Comparison of ENCODE assay signal across 22 cellular contexts in the genomic region with DNA sequence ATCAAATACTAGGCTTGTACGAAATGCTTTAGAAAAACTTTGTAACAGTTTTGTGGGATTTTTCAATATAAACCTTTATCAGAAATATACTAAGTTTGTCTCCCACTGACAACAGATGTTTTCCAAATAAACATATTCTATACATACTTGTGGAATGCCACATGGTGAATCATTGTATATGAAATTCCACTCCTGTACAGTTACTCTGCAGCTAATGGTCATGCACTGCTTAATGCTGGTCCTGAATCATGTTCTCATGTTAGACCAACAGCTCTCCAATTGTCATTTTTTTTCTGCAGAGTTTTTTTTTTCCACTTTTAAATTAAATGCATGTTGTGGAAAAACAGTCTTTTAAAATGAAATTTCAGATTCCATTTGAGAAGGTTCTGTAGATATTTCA.
DNase-seq lines count a peak whose midpoint lies in the region; ATAC-seq, FAIRE-seq and TF ChIP-seq lines count a peak whose summit lies in the region.
"Had no signal": no experiment of that assay in that cellular context is flagged by ENCODE, and none has a peak within 500 bp of the region (broad histone marks: within the 10 kb centered on the region; RNA-seq: fewer than 3 reads in every experiment).

No MANE protein-coding gene starts in this region.

- ATAC-seq in GM18858 (IDR thresholded peaks at IDR 0.05; ENCODE audit: unreplicated experiment) = no peak
- ATAC-seq: activated naive CD8-positive, alpha-beta T cell treated with anti-CD3 and anti-CD28 coated beads, Interleukin-2, amount 50 U/mL, for 24 hours; GM23338; naive thymus-derived CD4-positive, alpha-beta T cell; stimulated activated naive CD8-positive, alpha-beta T cell treated with anti-CD3 and anti-CD28 coated beads, Interleukin-15, Interleukin-2, amounts not matched to agents 100 U/mL and 50 U/mL, for 24 hours had no signal

- WGBS in smooth muscle cell (ENCODE audit: low lambda C conversion rate) = 35% methylated on average over 1 of the region's 1 CpG

- H3F3A ChIP-seq in smooth muscle cell (ENCODE audit: low read depth) = peaks cover 5% of the 10 kb centered on the region

- no peak overlapping the region for H3K4me3 ChIP-seq in smooth muscle cell
- H3K4me3 ChIP-seq in right atrium auricular region = no peak overlapping the region
- H3K4me3 ChIP-seq: GM23338, ovary, Peyer's patch, sigmoid colon had no signal

- peak overlapping the region; percentile 17 for H3K4me2 ChIP-seq in smooth muscle cell
- H3K4me2 ChIP-seq: GM23338 had no signal

- no peaks in the 10 kb centered on the region for H4K20me1 ChIP-seq in smooth muscle cell (ENCODE audit: low read depth)

- H3K27ac ChIP-seq in smooth muscle cell (ENCODE audit: low read depth) (peak overlapping the region; percentile 23), right atrium auricular region (no peak overlapping the region)
- H3K27ac ChIP-seq: 22Rv1, ovary, sigmoid colon had no signal

- H2AFZ ChIP-seq in smooth muscle cell (ENCODE audit: low read depth) = no peak overlapping the region
- H2AFZ ChIP-seq: GM23338 had no signal

- H3K36me3 ChIP-seq in smooth muscle cell (ENCODE audit: low read depth) (no peaks in the 10 kb centered on the region), right atrium auricular region (no peaks in the 10 kb centered on the region)
- H3K36me3 ChIP-seq: BE2C, ovary, Peyer's patch, sigmoid colon had no signal

- H3K27me3 ChIP-seq in smooth muscle cell (ENCODE audit: low read depth) = no peaks in the 10 kb centered on the region
- no peaks in the 10 kb centered on the region for H3K27me3 ChIP-seq in right atrium auricular region
- H3K27me3 ChIP-seq: BE2C, ovary, Peyer's patch, sigmoid colon had no signal

- FAIRE-seq in TTC549 (lab: Jason Lieb, UNC) = peak; percentile 11

- H3K9me3 ChIP-seq in smooth muscle cell (replicated peaks; ENCODE audit: low read depth) (no peaks in the 10 kb centered on the region), right atrium auricular region (no peaks in the 10 kb centered on the region)
- H3K9me3 ChIP-seq: BE2C, ovary, Peyer's patch, sigmoid colon had no signal

- DNase-seq in DMS 273 (lab: John Stamatoyannopoulos, UW; ENCODE audit: unreplicated experiment) (peak; percentile 34), DMS 273 treated with DMSO at 0.1 percent for 48 hours (lab: John Stamatoyannopoulos, UW) (no peak), fibroblast of peridontal ligament (ENCODE audit: extremely low read depth) (peak; percentile 32), smooth muscle cell (lab: John Stamatoyannopoulos, UW; ENCODE audit: unreplicated experiment) (no peak), right atrium auricular region (ENCODE audit: low spot score) (no peak)
- no peak for DNase-seq in stimulated activated CD4-positive, alpha-beta T cell treated with anti-CD3 and anti-CD28 coated beads, Interleukin-4, amount 100 ng/mL, for 1 hour
- DNase-seq: activated CD4-positive, alpha-beta T cell treated with anti-CD3 and anti-CD28 coated beads, Interleukin-2, amount 10 ng/mL, durations not matched to agents 7 days and 5 days; activated effector memory CD4-positive, alpha-beta T cell treated with Interleukin-2 at 50 U/mL for 16 hours; activated naive CD8-positive, alpha-beta T cell treated with anti-CD3 and anti-CD28 coated beads, Interleukin-2, amount 50 U/mL, for 24 hours; BE2C; caudate nucleus; COR-L47; naive thymus-derived CD4-positive, alpha-beta T cell; NCI-H1694; ovary; Peyer's patch; sigmoid colon; stimulated activated naive CD8-positive, alpha-beta T cell treated with anti-CD3 and anti-CD28 coated beads, Interleukin-15, Interleukin-2, amounts not matched to agents 100 U/mL and 50 U/mL, for 24 hours had no signal

- TF ChIP-seq CTCF in smooth muscle cell (IDR thresholded peaks at IDR 0.05; ENCODE audit: borderline replicate concordance, insufficient read depth, poor library complexity, severe bottlenecking) = no peak
- TF ChIP-seq CTCF in right atrium auricular region (IDR thresholded peaks at IDR 0.05) = no peak

- H3K79me2 ChIP-seq in smooth muscle cell (ENCODE audit: low read depth) = no peaks in the 10 kb centered on the region

- H3K9ac ChIP-seq in smooth muscle cell (ENCODE audit: low read depth) = no peak overlapping the region

- H3K4me1 ChIP-seq in smooth muscle cell (ENCODE audit: low read depth) = peaks cover 7% of the 10 kb centered on the region
- no peaks in the 10 kb centered on the region for H3K4me1 ChIP-seq in right atrium auricular region
- H3K4me1 ChIP-seq: BE2C, sigmoid colon had no signal

Comparison
In these comparisons a context has a peak if more than half of its experiments do, and no peak if none do; other contexts are left out.
1. DNase-seq: peak in DMS 273 (single experiment) and fibroblast of peridontal ligament (single experiment); none in DMS 273 treated with DMSO at 0.1 percent for 48 hours (single experiment), smooth muscle cell (single experiment), stimulated activated CD4-positive, alpha-beta T cell treated with anti-CD3 and anti-CD28 coated beads, Interleukin-4, amount 100 ng/mL, for 1 hour (single experiment) and right atrium auricular region (single experiment).